8 cellular contexts compared by ENCODE assay signal in genomic region chr12:121465921-121466799, GRCh38.
A peak's percentile ranks its signal among the peaks of the same experiment; 100 is the strongest.
DNase-seq lines count a peak whose midpoint lies in the region; ATAC-seq and TF ChIP-seq lines count a peak whose summit lies in the region.

No MANE protein-coding gene starts in this region.

- H3K27ac ChIP-seq in SK-N-SH (ENCODE audit: low read depth in 2 of 2, low read length in 1 of 2) (no peak overlapping the region), Panc1 (ENCODE audit: low read length) (peak overlapping the region; percentile 67)

- 39% methylated on average over 25 of the region's 71 CpGs for WGBS in SK-N-SH (ENCODE audit: low lambda C conversion rate)

- no peak overlapping the region for H2AFZ ChIP-seq in SK-N-SH (ENCODE audit: low read depth)

- H3K36me3 ChIP-seq in SK-N-SH (replicated peaks in 1 of 2; ENCODE audit: control insufficient read depth in 1 of 2, insufficient read depth in 2 of 2, low read length in 1 of 2) (no peaks in the 10 kb centered on the region), Panc1 (ENCODE audit: control insufficient read depth, insufficient read depth, low read length) (no peaks in the 10 kb centered on the region)

- intact Hi-C loops in Panc1 (cut with micrococcal nuclease; ENCODE audit: unreplicated experiment), result no loop called here

- H3K4me1 ChIP-seq in SK-N-SH (ENCODE audit: control insufficient read depth in 1 of 2, insufficient read depth in 2 of 2, low read depth in 1 of 2, low read length in 1 of 2), result peaks cover 0 to 11% of the 10 kb centered on the region in 2 experiments; a peak in 1 of 4 replicates
- H3K4me1 ChIP-seq in Panc1 (ENCODE audit: control insufficient read depth, insufficient read depth, low read length), result peaks cover 7% of the 10 kb centered on the region

- H3K9me3 Mint-ChIP-seq in activated naive CD4-positive, alpha-beta T cell treated with anti-CD3 and anti-CD28 coated beads, Interleukin-2, amount 10 ng/mL, durations not matched to agents 7 days and 5 days, result no peaks in the 10 kb centered on the region

- no peaks in the 10 kb centered on the region for H3K9me3 ChIP-seq in SK-N-SH
- no peaks in the 10 kb centered on the region for H3K9me3 ChIP-seq in Panc1 (ENCODE audit: control insufficient read depth, insufficient read depth, low read depth, low read length)

- H3K36me3 Mint-ChIP-seq in activated naive CD4-positive, alpha-beta T cell treated with anti-CD3 and anti-CD28 coated beads, Interleukin-2, amount 10 ng/mL, durations not matched to agents 7 days and 5 days, result peaks cover 24% of the 10 kb centered on the region

- ATAC-seq in SK-N-SH treated with all-trans-retinoic acid at 6 μM for 48 hours (no peak), HG03025 (IDR thresholded peaks at IDR 0.05; ENCODE audit: low FRiP score, unreplicated experiment) (peak; percentile 26), Panc1 (no peak; the same call in 1 of the 2 replicates)

- POLR2A ChIA-PET in SK-N-SH (lab: Yijun Ruan, JAX) (no interaction called here), Panc1 (lab: Charles Lee) (interaction anchor here (0.6 kb wide), 1 partner anchor 11 kb away, joined by 3 read pairs; no protein-coding TSS in a partner anchor)

- BruUV-seq in Panc1 (replicated peaks; lab: Mats Ljungman, UMichigan), result TSS peak; percentile 90

- H4K20me1 ChIP-seq in SK-N-SH (ENCODE audit: insufficient read depth), result peaks cover 29% of the 10 kb centered on the region

- H3K9ac ChIP-seq in SK-N-SH, result peak overlapping the region; percentile 63; the same call in 1 of the 2 replicates

- in situ Hi-C loops in Panc1 (cut with HindIII; ENCODE audit: low pct_unique_long_range_greater_than_20kb, low sequenced_read_pairs), result no loop called here

- H3K4me3 ChIP-seq in SK-N-SH (ENCODE audit: low read depth in 2 of 2, low read length in 1 of 2), result peak overlapping the region; percentile 56 to 58
- peak overlapping the region; percentile 51 to 73 for H3K4me3 ChIP-seq in Panc1 (ENCODE audit: low read depth in 2 of 2, low read length in 2 of 2)
- H3K4me3 ChIP-seq in iPS-11a (ENCODE audit: low read depth, low read length), result peak overlapping the region; percentile 45

- H3K27me3 Mint-ChIP-seq in activated naive CD4-positive, alpha-beta T cell treated with anti-CD3 and anti-CD28 coated beads, Interleukin-2, amount 10 ng/mL, durations not matched to agents 7 days and 5 days, result peaks cover 4% of the 10 kb centered on the region

- H3F3A ChIP-seq in SK-N-SH (replicated peaks; ENCODE audit: insufficient read depth), result peaks cover 11% of the 10 kb centered on the region

- H3K79me2 ChIP-seq in SK-N-SH (ENCODE audit: insufficient read depth), result peaks cover 53% of the 10 kb centered on the region

- H3K27me3 ChIP-seq in SK-N-SH (ENCODE audit: insufficient read depth), result no peaks in the 10 kb centered on the region
- no peaks in the 10 kb centered on the region for H3K27me3 ChIP-seq in Panc1 (ENCODE audit: control insufficient read depth, insufficient read depth, low read length)

- TF ChIP-seq CTCF in SK-N-SH (IDR thresholded peaks at IDR 0.05), result no peak
- no peak for TF ChIP-seq CTCF in Panc1 (IDR thresholded peaks at IDR 0.05)

- no peak for TF ChIP-seq EP300 in SK-N-SH (IDR thresholded peaks at IDR 0.05; ENCODE audit: borderline replicate concordance in 1 of 2, low read depth in 1 of 2, low read length in 1 of 2)

- TF ChIP-seq RAD21 in SK-N-SH (IDR thresholded peaks at IDR 0.05; ENCODE audit: low read length), result no peak

- peak overlapping the region; percentile 89 for H3K27ac Mint-ChIP-seq in activated naive CD4-positive, alpha-beta T cell treated with anti-CD3 and anti-CD28 coated beads, Interleukin-2, amount 10 ng/mL, durations not matched to agents 7 days and 5 days

- H3K9me2 ChIP-seq in SK-N-SH, result no peaks in the 10 kb centered on the region

- H3K4me2 ChIP-seq in SK-N-SH, result peak overlapping the region; percentile 68

- CTCF ChIA-PET in SK-N-SH (lab: Yijun Ruan, JAX) (interaction anchor here (1.0 to 1.8 kb wide), 4 partner anchors 17 to 131 kb away, joined by 3 to 9 read pairs (median 4); no protein-coding TSS in a partner anchor), Panc1 (lab: Charles Lee) (interaction anchor here (0.7 kb wide), 1 partner anchor 28 kb away, joined by 6 read pairs; no protein-coding TSS in a partner anchor)
- CTCF ChIA-PET in activated naive CD4-positive, alpha-beta T cell treated with anti-CD3 and anti-CD28 coated beads, Interleukin-2, amount 10 ng/mL, durations not matched to agents 7 days and 5 days (lab: Charles Lee), result interaction anchor here (1.7 kb wide), 1 partner anchor 23 kb away, joined by 5 read pairs; no protein-coding TSS in a partner anchor

- peak overlapping the region; percentile 95 for H3K4me3 Mint-ChIP-seq in activated naive CD4-positive, alpha-beta T cell treated with anti-CD3 and anti-CD28 coated beads, Interleukin-2, amount 10 ng/mL, durations not matched to agents 7 days and 5 days

- peaks cover 43% of the 10 kb centered on the region for H3K4me1 Mint-ChIP-seq in activated naive CD4-positive, alpha-beta T cell treated with anti-CD3 and anti-CD28 coated beads, Interleukin-2, amount 10 ng/mL, durations not matched to agents 7 days and 5 days

- DNase-seq in SK-N-SH, result peak; percentile 75
- no peak for DNase-seq in Panc1 (ENCODE audit: low read depth, low spot score)
- DNase-seq in activated naive CD4-positive, alpha-beta T cell treated with anti-CD3 and anti-CD28 coated beads, Interleukin-2, amount 10 ng/mL, durations not matched to agents 7 days and 5 days, result peak; percentile 60
- peak; percentile 20 to 41 for DNase-seq in stimulated activated CD4-positive, alpha-beta T cell treated with anti-CD3 and anti-CD28 coated beads, Interleukin-1b, Interleukin-23, amount 100 ng/mL, for 4 hours (ENCODE audit: low read depth in 2 of 2)
- no peak for DNase-seq in occipital lobe (lab: John Stamatoyannopoulos, UW)

TF ChIP-seq in SK-N-SH, 30 proteins besides CTCF, POLR2A, EP300 and RAD21 (continues in another document):
- TF ChIP-seq PBX3 (IDR thresholded peaks at IDR 0.05), result no peak

TF ChIP-seq in SK-N-SH treated with all-trans-retinoic acid at 6 μM for 48 hours, 23 proteins besides CTCF, POLR2A, EP300 and RAD21 (continues in another document):
- TF ChIP-seq SNAI2 (CRISPR knock-in tag; IDR thresholded peaks at IDR 0.05), result no peak
- TF ChIP-seq ZNF8 (CRISPR knock-in tag; IDR thresholded peaks at IDR 0.05), result no peak
- TF ChIP-seq ZC3H10 (CRISPR knock-in tag; IDR thresholded peaks at IDR 0.05), result no peak
- no peak for TF ChIP-seq PATZ1 (CRISPR knock-in tag; IDR thresholded peaks at IDR 0.05; ENCODE audit: borderline replicate concordance)
- TF ChIP-seq PPARA (CRISPR knock-in tag; IDR thresholded peaks at IDR 0.05; ENCODE audit: borderline replicate concordance), result no peak
- TF ChIP-seq ZNF565 (CRISPR knock-in tag; conservative IDR thresholded peaks at IDR 0.05; ENCODE audit: low read depth), result no peak
- TF ChIP-seq TCF4 (CRISPR knock-in tag; IDR thresholded peaks at IDR 0.05; ENCODE audit: borderline replicate concordance), result no peak
- TF ChIP-seq ZFP30 (CRISPR knock-in tag; IDR thresholded peaks at IDR 0.05), result no peak
- TF ChIP-seq CSRNP3 (CRISPR knock-in tag; IDR thresholded peaks at IDR 0.05), result no peak
- TF ChIP-seq RARB (CRISPR knock-in tag; IDR thresholded peaks at IDR 0.05), result no peak
- no peak for TF ChIP-seq OSR1 (CRISPR knock-in tag; IDR thresholded peaks at IDR 0.05)

Comparison
In these comparisons a context has a peak if more than half of its experiments do, and no peak if none do; other contexts are left out.
1. DNase-seq: peak in SK-N-SH (single experiment), activated naive CD4-positive, alpha-beta T cell treated with anti-CD3 and anti-CD28 coated beads, Interleukin-2, amount 10 ng/mL, durations not matched to agents 7 days and 5 days (single experiment) and stimulated activated CD4-positive, alpha-beta T cell treated with anti-CD3 and anti-CD28 coated beads, Interleukin-1b, Interleukin-23, amount 100 ng/mL, for 4 hours (2 of 2); none in Panc1 (single experiment) and occipital lobe (single experiment).
2. Peak in every context shown above with its lines, with median percentiles within 50 percentile points of each other: H3K4me3 ChIP-seq.